ENCODE assay signal across 9 cellular contexts in the genomic region with DNA sequence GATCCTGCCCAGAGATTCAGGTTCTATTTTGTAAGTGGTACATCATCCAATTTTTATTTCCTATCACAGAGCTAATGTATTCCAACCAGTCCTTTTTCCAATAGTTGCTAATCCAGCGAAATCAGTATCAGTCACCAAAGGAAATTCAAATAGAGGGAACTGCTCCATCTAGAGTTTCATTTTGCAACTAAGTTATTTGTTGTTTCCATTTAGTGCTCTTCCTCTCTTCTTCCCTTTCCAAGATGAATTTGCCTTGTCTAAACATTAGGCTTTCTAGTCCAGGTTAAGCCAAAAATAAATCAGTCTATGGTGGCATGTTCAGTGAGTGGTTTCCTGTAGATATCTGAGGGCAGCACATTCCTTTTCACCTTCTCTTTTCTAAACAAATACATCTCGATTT.
A peak's percentile ranks its signal among the peaks of the same experiment; 100 is the strongest.
DNase-seq lines count a peak whose midpoint lies in the region; ATAC-seq, FAIRE-seq and TF ChIP-seq lines count a peak whose summit lies in the region.
"Had no signal": no experiment of that assay in that cellular context is flagged by ENCODE, and none has a peak within 500 bp of the region (broad histone marks: within the 10 kb centered on the region; RNA-seq: fewer than 3 reads in every experiment).

No MANE protein-coding gene starts in this region.

- DNase-seq in PC-3 (peak; percentile 44), fibroblast of mammary gland (ENCODE audit: low read depth) (peak; percentile 47), renal cortical epithelial cell (ENCODE audit: low read depth) (peak; percentile 60), mesothelial cell of epicardium (ENCODE audit: low spot score in 2 of 2, unreplicated experiment in 2 of 2) (no peak), NCI-H446 (lab: John Stamatoyannopoulos, UW) (no peak)
- no peak for DNase-seq in stimulated activated naive CD4-positive, alpha-beta T cell treated with Interleukin-2 at 50 U/mL for 16 hours (lab: John Stamatoyannopoulos, UW)

- no peak overlapping the region for H3K4me3 Mint-ChIP-seq in mesothelial cell of epicardium

- no peaks in the 10 kb centered on the region for H3K36me3 Mint-ChIP-seq in mesothelial cell of epicardium

- intact Hi-C loops in PC-3 (cut with micrococcal nuclease): loop anchor here (2.0 to 5.0 kb wide), 2 partner anchors 131 to 162 kb away; no protein-coding TSS in a partner anchor

- CTCF ChIA-PET in PC-3 (lab: Charles Lee): no interaction called here

- no peaks in the 10 kb centered on the region for H3F3A ChIP-seq in PC-3 (ENCODE audit: low read length, unreplicated experiment)

- ATAC-seq in PC-3 (peak; percentile 31), GM21825 (IDR thresholded peaks at IDR 0.05; ENCODE audit: unreplicated experiment) (no peak)
- ATAC-seq: esophagus mucosa had no signal

- POLR2A ChIA-PET in PC-3 (lab: Charles Lee; ENCODE audit: unreplicated experiment): no interaction called here

- 0 out of 2 replicates have a peak overlapping the region, but pooled peaks have one; percentile 9 for H3K27ac ChIP-seq in PC-3 (ENCODE audit: low read length)

- H3K4me1 ChIP-seq in PC-3 (ENCODE audit: insufficient read depth, low read length): peaks cover 23% of the 10 kb centered on the region

- no peak overlapping the region for H3K4me3 ChIP-seq in PC-3 (ENCODE audit: low read length)
- H3K4me3 ChIP-seq in fibroblast of mammary gland (ENCODE audit: control insufficient read depth, low read depth, low read length): no peak overlapping the region

- H3K4me1 Mint-ChIP-seq in mesothelial cell of epicardium: peaks cover 14% of the 10 kb centered on the region

- no peak overlapping the region for H3K9ac ChIP-seq in PC-3 (ENCODE audit: low read length)

- no peaks in the 10 kb centered on the region for H3K9me3 Mint-ChIP-seq in mesothelial cell of epicardium

- peak overlapping the region; percentile 31; the same call in 1 of the 2 replicates for H3K4me2 ChIP-seq in PC-3 (ENCODE audit: low read length)

- H3K27ac Mint-ChIP-seq in mesothelial cell of epicardium: no peak overlapping the region

- H4K20me1 ChIP-seq in PC-3 (ENCODE audit: low read length): no peaks in the 10 kb centered on the region

- H3K9me2 ChIP-seq in PC-3 (replicated peaks; ENCODE audit: low read length): no peaks in the 10 kb centered on the region

- no peaks in the 10 kb centered on the region for H3K79me2 ChIP-seq in PC-3 (ENCODE audit: low read length)

- TF ChIP-seq CTCF in PC-3 (conservative IDR thresholded peaks at IDR 0.05; ENCODE audit: low read depth, low read length) (peak; percentile 59), fibroblast of mammary gland (conservative IDR thresholded peaks at IDR 0.05; ENCODE audit: control insufficient read depth, insufficient read depth, low read depth, low read length) (peak; percentile 51), mesothelial cell of epicardium (IDR thresholded peaks at IDR 0.05; ENCODE audit: unreplicated experiment) (no peak)

- no peaks in the 10 kb centered on the region for H3K27me3 ChIP-seq in PC-3 (ENCODE audit: low read length)

- no peaks in the 10 kb centered on the region for H3K9me3 ChIP-seq in PC-3 (ENCODE audit: low read length)

- H2AFZ ChIP-seq in PC-3 (ENCODE audit: low read length): no peak overlapping the region

- BruUV-seq in PC-3 (replicated peaks; lab: Mats Ljungman, UMichigan): no TSS peak

- no peaks in the 10 kb centered on the region for H3K36me3 ChIP-seq in PC-3 (ENCODE audit: low read depth, low read length)

- no peaks in the 10 kb centered on the region for H3K27me3 Mint-ChIP-seq in mesothelial cell of epicardium (ENCODE audit: low read depth)

- peak; percentile 83 for FAIRE-seq in G401.6 (lab: Jason Lieb, UNC)

Comparison
In these comparisons a context has a peak if more than half of its experiments do, and no peak if none do; other contexts are left out.
1. DNase-seq: peak in PC-3 (single experiment), fibroblast of mammary gland (single experiment) and renal cortical epithelial cell (single experiment); none in stimulated activated naive CD4-positive, alpha-beta T cell treated with Interleukin-2 at 50 U/mL for 16 hours (single experiment), mesothelial cell of epicardium (0 of 2) and NCI-H446 (0 of 2).